8 cellular contexts compared by ENCODE assay signal in the genomic region with DNA sequence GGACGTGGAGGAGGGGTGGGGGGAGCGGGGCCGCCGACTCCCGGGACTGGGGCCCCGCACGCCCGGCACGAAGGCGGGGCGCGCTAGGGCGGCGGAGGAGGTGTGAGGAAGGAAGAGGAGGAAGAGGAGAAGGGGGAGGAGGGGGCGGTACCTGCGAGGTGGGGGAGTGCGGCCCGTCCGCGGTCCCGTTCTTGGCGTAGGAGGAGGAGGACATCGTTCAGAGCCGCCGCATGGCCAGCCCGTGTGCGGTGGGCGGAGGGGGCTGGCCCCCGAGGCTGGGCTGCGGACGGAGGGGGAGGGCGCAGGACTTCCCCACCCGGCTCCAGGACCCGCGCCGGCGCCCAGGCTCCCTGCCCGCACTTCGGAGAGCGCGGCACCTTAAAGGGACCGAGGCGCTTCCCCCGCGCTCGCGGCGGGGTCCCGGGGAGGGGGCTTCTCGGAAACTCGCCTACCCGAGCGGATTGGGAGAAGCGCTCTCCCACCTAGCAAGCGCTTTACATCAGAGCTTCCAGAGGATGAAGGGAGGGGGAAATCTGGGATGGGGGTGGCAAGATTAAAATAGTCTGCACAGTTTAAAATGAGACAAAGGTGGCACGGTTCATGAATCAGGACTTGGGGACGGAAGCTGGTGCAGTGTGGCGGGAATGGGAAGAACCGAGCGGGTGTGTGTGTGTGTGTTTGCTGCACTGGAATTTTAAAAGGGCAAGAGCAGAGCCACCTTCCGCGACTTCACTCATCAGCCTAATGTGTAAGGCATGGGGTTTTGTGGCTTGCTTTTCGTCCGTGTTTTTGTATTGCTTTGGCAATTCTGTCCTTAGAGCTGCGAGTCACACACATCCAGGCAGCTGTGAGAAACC. TPM values are rescaled to one million over a fixed set of nuclear protein-coding genes. Genes with fewer than 3 reads are reported as not detected.
DNase-seq lines count a peak whose midpoint lies in the region; ATAC-seq and TF ChIP-seq lines count a peak whose summit lies in the region.

A gene (minus strand): TSS at position 247 of the 857 bp plus-strand sequence.

- no peaks in the 10 kb centered on the region for H4K20me1 ChIP-seq in SK-N-SH (ENCODE audit: insufficient read depth)

- WGBS in SK-N-SH (ENCODE audit: low lambda C conversion rate) = 1% methylated on average over 44 of the region's 65 CpGs

- no peaks in the 10 kb centered on the region for H3K9me3 ChIP-seq in SK-N-SH
- no peaks in the 10 kb centered on the region for H3K9me3 ChIP-seq in mucosa of rectum (ENCODE audit: control insufficient read depth in 2 of 2, low read length in 2 of 2)
- no peaks in the 10 kb centered on the region for H3K9me3 ChIP-seq in vagina

- H3K36me3 Mint-ChIP-seq in effector memory CD8-positive, alpha-beta T cell (ENCODE audit: insufficient read depth) = peaks cover 2% of the 10 kb centered on the region

- POLR2A ChIA-PET in SK-N-SH (lab: Yijun Ruan, JAX) = no interaction called here

- H3K36me3 ChIP-seq in SK-N-SH (replicated peaks in 1 of 2; ENCODE audit: control insufficient read depth in 1 of 2, insufficient read depth in 2 of 2, low read length in 1 of 2) (no peaks in the 10 kb centered on the region), mucosa of rectum (ENCODE audit: control insufficient read depth in 2 of 2, insufficient read depth in 2 of 2, low read length in 2 of 2) (no peaks in the 10 kb centered on the region), vagina (no peaks in the 10 kb centered on the region)

- H3K27me3 Mint-ChIP-seq in effector memory CD8-positive, alpha-beta T cell = peaks cover 41 to 43% of the 10 kb centered on the region in 2 donors

- peak within 1 kb of the TSS; percentile 74 to 84 for H3K4me3 Mint-ChIP-seq in effector memory CD8-positive, alpha-beta T cell

- CTCF ChIA-PET in SK-N-SH (lab: Yijun Ruan, JAX) = interaction anchor here (0.8 to 3.2 kb wide), 4 partner anchors 9 to 73 kb away, joined by 3 to 10 read pairs (median 9); no protein-coding TSS in a partner anchor

- no peak for TF ChIP-seq RAD21 in SK-N-SH (IDR thresholded peaks at IDR 0.05; ENCODE audit: low read length)

- no peak for TF ChIP-seq CTCF in HFF-Myc (IDR thresholded peaks at IDR 0.05; ENCODE audit: low read depth, low read length, missing control alignments)
- TF ChIP-seq CTCF in SK-N-SH (IDR thresholded peaks at IDR 0.05) = no peak
- no peak for TF ChIP-seq CTCF in vagina (IDR thresholded peaks at IDR 0.05)

- H3K27ac ChIP-seq in SK-N-SH (ENCODE audit: low read depth in 2 of 2, low read length in 1 of 2) (no peak within 1 kb of the TSS), mucosa of rectum (ENCODE audit: low read depth in 2 of 2, low read length in 2 of 2) (no peak within 1 kb of the TSS), vagina (peak within 1 kb of the TSS; percentile 58)

- intact Hi-C loops in vagina (cut with DNase I) = no loop called here

- H3K27me3 ChIP-seq in SK-N-SH (ENCODE audit: insufficient read depth) (peaks cover 34% of the 10 kb centered on the region), mucosa of rectum (ENCODE audit: control insufficient read depth in 2 of 2, insufficient read depth in 2 of 2, low read length in 2 of 2) (peaks cover 27 to 37% of the 10 kb centered on the region in 2 donors), vagina (no peaks in the 10 kb centered on the region)

- H3K4me2 ChIP-seq in SK-N-SH = peak within 1 kb of the TSS; percentile 100

- TF ChIP-seq EP300 in SK-N-SH (IDR thresholded peaks at IDR 0.05; ENCODE audit: borderline replicate concordance in 1 of 2, low read depth in 1 of 2, low read length in 1 of 2) = no peak

- peak within 1 kb of the TSS; percentile 15 to 31 for H3K27ac Mint-ChIP-seq in effector memory CD8-positive, alpha-beta T cell

- no peaks in the 10 kb centered on the region for H3K9me2 ChIP-seq in SK-N-SH

- H3K9me3 Mint-ChIP-seq in effector memory CD8-positive, alpha-beta T cell = no peaks in the 10 kb centered on the region

- peaks cover 0 to 20% of the 10 kb centered on the region in 2 experiments; a peak in 2 of 4 replicates for H3K4me1 ChIP-seq in SK-N-SH (ENCODE audit: control insufficient read depth in 1 of 2, insufficient read depth in 2 of 2, low read depth in 1 of 2, low read length in 1 of 2)
- peaks cover 9 to 14% of the 10 kb centered on the region in 2 donors for H3K4me1 ChIP-seq in mucosa of rectum (ENCODE audit: control insufficient read depth in 2 of 2, insufficient read depth in 2 of 2, low read length in 2 of 2)
- peaks cover 16% of the 10 kb centered on the region for H3K4me1 ChIP-seq in vagina

- H3K4me1 Mint-ChIP-seq in effector memory CD8-positive, alpha-beta T cell (ENCODE audit: low read depth in 2 of 2) = peaks cover 13 to 15% of the 10 kb centered on the region in 2 donors

- H3K79me2 ChIP-seq in SK-N-SH (ENCODE audit: insufficient read depth) = no peaks in the 10 kb centered on the region

- TF ChIP-seq POLR2A in vagina (IDR thresholded peaks at IDR 0.05) = no peak

- DNase-seq in DMS79 treated with DMSO at 0.1 percent for 48 hours (lab: John Stamatoyannopoulos, UW) (peak; percentile 24), DMS79 (lab: John Stamatoyannopoulos, UW) (no peak), HFF-Myc (ENCODE audit: extremely low read depth, low read depth) (no peak), SK-N-SH (peak; percentile 83), vagina (ENCODE audit: extremely low spot score in 2 of 2) (no peak), mucosa of gallbladder (ENCODE audit: low spot score) (no peak)
- DNase-seq in effector memory CD8-positive, alpha-beta T cell = no peak

- H2AFZ ChIP-seq in SK-N-SH (ENCODE audit: low read depth) = peak within 1 kb of the TSS; percentile 74; the same call in 1 of the 2 replicates

- H3F3A ChIP-seq in SK-N-SH (replicated peaks; ENCODE audit: insufficient read depth) = peaks cover 5% of the 10 kb centered on the region

- ATAC-seq in effector memory CD8-positive, alpha-beta T cell (replicated peaks) = peak; percentile 58

- no peak within 1 kb of the TSS for H3K9ac ChIP-seq in SK-N-SH
- no peak within 1 kb of the TSS for H3K9ac ChIP-seq in mucosa of rectum (ENCODE audit: low read depth in 1 of 2, low read length in 2 of 2)

- H3K4me3 ChIP-seq in HFF-Myc (replicated peaks; ENCODE audit: low read depth, low read length) (peak within 1 kb of the TSS; percentile 41), SK-N-SH (ENCODE audit: low read depth in 2 of 2, low read length in 1 of 2) (peak within 1 kb of the TSS; percentile 49 to 66), mucosa of rectum (ENCODE audit: low read length in 2 of 2) (peak within 1 kb of the TSS; percentile 55 to 69), vagina (peak within 1 kb of the TSS; percentile 50 to 65)

TF ChIP-seq in SK-N-SH, 30 proteins besides CTCF, POLR2A, EP300 and RAD21 (continues in another document):
- TF ChIP-seq CHD2 (IDR thresholded peaks at IDR 0.05; ENCODE audit: low read length, partially characterized antibody) = no peak
- no peak for TF ChIP-seq EZH2phosphoT487 (IDR thresholded peaks at IDR 0.05; ENCODE audit: borderline replicate concordance, low read depth)
- TF ChIP-seq TAF1 (IDR thresholded peaks at IDR 0.05; ENCODE audit: borderline replicate concordance, low read depth, low read length) = no peak
- TF ChIP-seq, protein P1, sequence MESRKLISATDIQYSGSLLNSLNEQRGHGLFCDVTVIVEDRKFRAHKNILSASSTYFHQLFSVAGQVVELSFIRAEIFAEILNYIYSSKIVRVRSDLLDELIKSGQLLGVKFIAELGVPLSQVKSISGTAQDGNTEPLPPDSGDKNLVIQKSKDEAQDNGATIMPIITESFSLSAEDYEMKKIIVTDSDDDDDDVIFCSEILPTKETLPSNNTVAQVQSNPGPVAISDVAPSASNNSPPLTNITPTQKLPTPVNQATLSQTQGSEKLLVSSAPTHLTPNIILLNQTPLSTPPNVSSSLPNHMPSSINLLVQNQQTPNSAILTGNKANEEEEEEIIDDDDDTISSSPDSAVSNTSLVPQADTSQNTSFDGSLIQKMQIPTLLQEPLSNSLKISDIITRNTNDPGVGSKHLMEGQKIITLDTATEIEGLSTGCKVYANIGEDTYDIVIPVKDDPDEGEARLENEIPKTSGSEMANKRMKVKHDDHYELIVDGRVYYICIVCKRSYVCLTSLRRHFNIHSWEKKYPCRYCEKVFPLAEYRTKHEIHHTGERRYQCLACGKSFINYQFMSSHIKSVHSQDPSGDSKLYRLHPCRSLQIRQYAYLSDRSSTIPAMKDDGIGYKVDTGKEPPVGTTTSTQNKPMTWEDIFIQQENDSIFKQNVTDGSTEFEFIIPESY (IDR thresholded peaks at IDR 0.05; ENCODE audit: borderline replicate concordance, low read depth) = no peak
- no peak for TF ChIP-seq FOXJ3 (CRISPR knock-in tag; IDR thresholded peaks at IDR 0.05)
- TF ChIP-seq, protein P2, sequence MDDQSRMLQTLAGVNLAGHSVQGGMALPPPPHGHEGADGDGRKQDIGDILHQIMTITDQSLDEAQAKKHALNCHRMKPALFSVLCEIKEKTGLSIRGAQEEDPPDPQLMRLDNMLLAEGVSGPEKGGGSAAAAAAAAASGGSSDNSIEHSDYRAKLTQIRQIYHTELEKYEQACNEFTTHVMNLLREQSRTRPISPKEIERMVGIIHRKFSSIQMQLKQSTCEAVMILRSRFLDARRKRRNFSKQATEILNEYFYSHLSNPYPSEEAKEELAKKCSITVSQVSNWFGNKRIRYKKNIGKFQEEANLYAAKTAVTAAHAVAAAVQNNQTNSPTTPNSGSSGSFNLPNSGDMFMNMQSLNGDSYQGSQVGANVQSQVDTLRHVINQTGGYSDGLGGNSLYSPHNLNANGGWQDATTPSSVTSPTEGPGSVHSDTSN (IDR thresholded peaks at IDR 0.05) = no peak
- no peak for TF ChIP-seq TEAD4 (IDR thresholded peaks at IDR 0.05; ENCODE audit: borderline replicate concordance, insufficient read depth)
- no peak for TF ChIP-seq RFX5 (IDR thresholded peaks at IDR 0.05; ENCODE audit: low read length)
- TF ChIP-seq, protein P3, sequence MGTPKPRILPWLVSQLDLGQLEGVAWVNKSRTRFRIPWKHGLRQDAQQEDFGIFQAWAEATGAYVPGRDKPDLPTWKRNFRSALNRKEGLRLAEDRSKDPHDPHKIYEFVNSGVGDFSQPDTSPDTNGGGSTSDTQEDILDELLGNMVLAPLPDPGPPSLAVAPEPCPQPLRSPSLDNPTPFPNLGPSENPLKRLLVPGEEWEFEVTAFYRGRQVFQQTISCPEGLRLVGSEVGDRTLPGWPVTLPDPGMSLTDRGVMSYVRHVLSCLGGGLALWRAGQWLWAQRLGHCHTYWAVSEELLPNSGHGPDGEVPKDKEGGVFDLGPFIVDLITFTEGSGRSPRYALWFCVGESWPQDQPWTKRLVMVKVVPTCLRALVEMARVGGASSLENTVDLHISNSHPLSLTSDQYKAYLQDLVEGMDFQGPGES (IDR thresholded peaks at IDR 0.05; ENCODE audit: low read depth, low read length) = no peak

RNA-seq across cellular contexts. Expression of the gene that starts here (rescaled TPM):
- polyA plus RNA-seq in SK-N-SH (2012; rRNA removed) = 0.10 and 0.18 TPM in 2 replicates
- polyA plus RNA-seq in SK-N-SH (2012; cell fraction: cytosol; rRNA removed) = 0.12 TPM in 2 replicates
- 0.54 and 0.70 TPM in 2 replicates for polyA plus RNA-seq in SK-N-SH (2012; cell fraction: nucleus; rRNA removed)
- total RNA-seq in vagina (4.9 TPM), mucosa of gallbladder (1.8 TPM)

Comparison
In these comparisons a context has a peak if more than half of its experiments do, and no peak if none do; other contexts are left out.
1. Peak in DNase-seq, H3K4me3 ChIP-seq and H3K4me2 ChIP-seq in SK-N-SH; RNA of the gene not detected or under 1 TPM.